11 cellular contexts compared by ENCODE assay signal in genomic region chr21:29382029-29382654, GRCh38.
DNase-seq lines count a peak whose midpoint lies in the region; TF ChIP-seq lines count a peak whose summit lies in the region.
"Had no signal": no experiment of that assay in that cellular context is flagged by ENCODE, and none has a peak within 500 bp of the region (broad histone marks: within the 10 kb centered on the region; RNA-seq: fewer than 3 reads in every experiment).

No MANE protein-coding gene starts in this region.

- H3K4me3 ChIP-seq in fibroblast of the aortic adventitia (ENCODE audit: low read depth, low read length): no peak overlapping the region

- no peak for TF ChIP-seq CTCF in fibroblast of the aortic adventitia (IDR thresholded peaks at IDR 0.05; ENCODE audit: insufficient read depth, low read length)

- peak; percentile 52 for DNase-seq in GM03348 (ENCODE audit: low spot score)
- peak; percentile 59 for DNase-seq in RPMI7951 (ENCODE audit: low read depth)
- DNase-seq in fibroblast of the aortic adventitia (ENCODE audit: low read depth): peak; percentile 37
- DNase-seq in renal cortical epithelial cell (ENCODE audit: low read depth): peak; percentile 98
- no peak for DNase-seq in activated CD8-positive, alpha-beta memory T cell treated with anti-CD3 and anti-CD28 coated beads for 24 hours
- no peak for DNase-seq in DMS 273 (lab: John Stamatoyannopoulos, UW; ENCODE audit: unreplicated experiment)
- DNase-seq in DMS153 (lab: John Stamatoyannopoulos, UW): no peak
- no peak for DNase-seq in mesenteric fat pad (ENCODE audit: low spot score)
- DNase-seq: H7, NCI-H1436 treated with DMSO at 0.1 percent for 48 hours, T-helper 9 cell had no signal

Comparison
In these comparisons a context has a peak if more than half of its experiments do, and no peak if none do; other contexts are left out.
1. DNase-seq: peak in GM03348 (single experiment), RPMI7951 (single experiment), fibroblast of the aortic adventitia (single experiment) and renal cortical epithelial cell (single experiment); none in activated CD8-positive, alpha-beta memory T cell treated with anti-CD3 and anti-CD28 coated beads for 24 hours (single experiment), DMS 273 (single experiment), DMS153 (single experiment) and mesenteric fat pad (single experiment).